35 cellular contexts compared by ENCODE assay signal in the genomic region with DNA sequence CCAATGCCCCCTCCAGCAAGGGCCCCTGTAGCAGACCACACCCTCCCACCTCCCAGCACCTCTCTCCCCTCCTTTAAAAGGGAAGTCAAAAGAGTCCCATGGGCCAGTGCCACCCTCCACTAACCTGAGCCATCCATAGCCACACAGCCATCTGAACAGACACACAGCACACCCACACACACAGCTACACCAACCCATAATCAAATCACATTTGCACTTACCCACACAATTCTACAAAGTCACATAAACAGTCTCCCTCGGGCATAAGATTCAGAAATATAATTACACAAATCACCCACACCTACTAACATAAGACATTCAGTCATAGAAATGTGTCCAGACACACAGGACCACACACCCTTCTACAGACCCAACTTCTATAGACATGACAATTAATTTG.
DNase-seq lines count a peak whose midpoint lies in the region; ATAC-seq and TF ChIP-seq lines count a peak whose summit lies in the region.
"Had no signal": no experiment of that assay in that cellular context is flagged by ENCODE, and none has a peak within 500 bp of the region (broad histone marks: within the 10 kb centered on the region; RNA-seq: fewer than 3 reads in every experiment).

No MANE protein-coding gene starts in this region.

- peak overlapping the region; percentile 10 for H3K27ac Mint-ChIP-seq in nephron progenitor cell
- no peak overlapping the region for H3K27ac Mint-ChIP-seq in stimulated activated effector memory CD8-positive, alpha-beta T cell treated with anti-CD3 and anti-CD28 coated beads, Interleukin-12 subunit alpha, Interleukin-12 subunit beta, amount 100 ng/mL, for 72 hours
- H3K27ac Mint-ChIP-seq: B cell; CD4-positive, alpha-beta memory T cell; CD4-positive, alpha-beta T cell; CD4-positive, CD25-positive, alpha-beta regulatory T cell; CD8-positive, alpha-beta memory T cell; CD8-positive, alpha-beta T cell had no signal

- no peaks in the 10 kb centered on the region for H3K36me3 Mint-ChIP-seq in nephron progenitor cell (ENCODE audit: low read depth)
- H3K36me3 Mint-ChIP-seq in stimulated activated effector memory CD8-positive, alpha-beta T cell treated with anti-CD3 and anti-CD28 coated beads, Interleukin-12 subunit alpha, Interleukin-12 subunit beta, amount 100 ng/mL, for 72 hours = no peaks in the 10 kb centered on the region
- H3K36me3 Mint-ChIP-seq: CD14-positive monocyte; CD4-positive, alpha-beta memory T cell; CD4-positive, CD25-positive, alpha-beta regulatory T cell; CD8-positive, alpha-beta memory T cell; CD8-positive, alpha-beta T cell had no signal

- DNase-seq in Ammon's horn (ENCODE audit: low spot score) = peak; percentile 29
- DNase-seq in nephron progenitor cell = no peak
- no peak for DNase-seq in stimulated activated effector memory CD8-positive, alpha-beta T cell treated with anti-CD3 and anti-CD28 coated beads, Interleukin-12 subunit alpha, Interleukin-12 subunit beta, amount 100 ng/mL, for 72 hours (ENCODE audit: low spot score in 2 of 2)
- no peak for DNase-seq in activated CD8-positive, alpha-beta memory T cell treated with anti-CD3 and anti-CD28 coated beads, Interleukin-2, amount 50 U/mL, for 4 hours
- DNase-seq in cerebellum (ENCODE audit: low spot score) = no peak
- DNase-seq: 8988T; ACHN; AML-193; BE2C; C1 segment of cervical spinal cord; Caco-2; Calu3; CD4-positive, alpha-beta memory T cell; CD4-positive, alpha-beta T cell; CD4-positive, CD25-positive, alpha-beta regulatory T cell; CD8-positive, alpha-beta memory T cell; CD8-positive, alpha-beta T cell; COR-L47; DMS 273 treated with DMSO at 0.1 percent for 48 hours; DMS153; DMS53; DMS79; DMS79 treated with DMSO at 0.1 percent for 48 hours; DND-41; EL had no signal

- no peak overlapping the region for H3K27ac ChIP-seq in HEK293 (ENCODE audit: extremely low read depth, low read depth, low read length)
- H3K27ac ChIP-seq: 22Rv1; A549; BLaER1; BLaER1 treated with 17β-estradiol and CSF1 and Interleukin-3, amounts not matched to agents 10 nM and 100 nM; C4-2B had no signal

- POLR2A ChIA-PET in HEK293 (lab: Yijun Ruan, JAX) = no interaction called here

- peaks cover 34% of the 10 kb centered on the region for H3K4me1 Mint-ChIP-seq in nephron progenitor cell
- no peaks in the 10 kb centered on the region for H3K4me1 Mint-ChIP-seq in stimulated activated effector memory CD8-positive, alpha-beta T cell treated with anti-CD3 and anti-CD28 coated beads, Interleukin-12 subunit alpha, Interleukin-12 subunit beta, amount 100 ng/mL, for 72 hours
- H3K4me1 Mint-ChIP-seq: B cell; CD14-positive monocyte; CD4-positive, alpha-beta memory T cell; CD4-positive, CD25-positive, alpha-beta regulatory T cell; CD8-positive, alpha-beta memory T cell had no signal

- H3K4me3 ChIP-seq in HEK293 (ENCODE audit: low read depth, low read length) = no peak overlapping the region
- H3K4me3 ChIP-seq: A549; BLaER1; BLaER1 treated with 17β-estradiol and CSF1 and Interleukin-3, amounts not matched to agents 10 nM and 100 nM had no signal

- no peaks in the 10 kb centered on the region for H3K9me3 Mint-ChIP-seq in nephron progenitor cell
- H3K9me3 Mint-ChIP-seq in stimulated activated effector memory CD8-positive, alpha-beta T cell treated with anti-CD3 and anti-CD28 coated beads, Interleukin-12 subunit alpha, Interleukin-12 subunit beta, amount 100 ng/mL, for 72 hours = no peaks in the 10 kb centered on the region
- H3K9me3 Mint-ChIP-seq: CD4-positive, alpha-beta memory T cell; CD4-positive, alpha-beta T cell; CD8-positive, alpha-beta memory T cell; CD8-positive, alpha-beta T cell had no signal

- TF ChIP-seq CTCF in HEK293 (tag by site-specific recombination; IDR thresholded peaks at IDR 0.05) = no peak
- no peak for TF ChIP-seq CTCF in nephron progenitor cell (IDR thresholded peaks at IDR 0.05)

- H3K27me3 Mint-ChIP-seq in nephron progenitor cell (ENCODE audit: low read depth, poor library complexity) = peaks cover under 1% of the 10 kb centered on the region

- no peak overlapping the region for H3K4me3 Mint-ChIP-seq in nephron progenitor cell
- no peak overlapping the region for H3K4me3 Mint-ChIP-seq in stimulated activated effector memory CD8-positive, alpha-beta T cell treated with anti-CD3 and anti-CD28 coated beads, Interleukin-12 subunit alpha, Interleukin-12 subunit beta, amount 100 ng/mL, for 72 hours
- H3K4me3 Mint-ChIP-seq: B cell; CD4-positive, alpha-beta memory T cell; CD4-positive, alpha-beta T cell; CD4-positive, CD25-positive, alpha-beta regulatory T cell; CD8-positive, alpha-beta memory T cell; CD8-positive, alpha-beta T cell had no signal

- CTCF ChIA-PET in HEK293 (lab: Yijun Ruan, JAX) = interaction anchor here (0.8 kb wide), 1 partner anchor 69 kb away, joined by 3 read pairs; no protein-coding TSS in a partner anchor

- no peaks in the 10 kb centered on the region for H3K36me3 ChIP-seq in HEK293 (ENCODE audit: control insufficient read depth in 2 of 2, insufficient read depth in 1 of 2, low read length in 2 of 2)
- H3K36me3 ChIP-seq: BE2C; BLaER1; BLaER1 treated with 17β-estradiol and CSF1 and Interleukin-3, amounts not matched to agents 10 nM and 100 nM had no signal

- ATAC-seq in stimulated activated effector memory CD8-positive, alpha-beta T cell treated with anti-CD3 and anti-CD28 coated beads, Interleukin-12 subunit alpha, Interleukin-12 subunit beta, amount 100 ng/mL, for 72 hours = peak; percentile 31
- ATAC-seq in HG03108 (IDR thresholded peaks at IDR 0.05; ENCODE audit: unreplicated experiment) (no peak), HG02852 (IDR thresholded peaks at IDR 0.05; ENCODE audit: unreplicated experiment) (no peak)
- ATAC-seq: A549; CD8-positive, alpha-beta T cell had no signal

- no peaks in the 10 kb centered on the region for H3K4me1 ChIP-seq in HEK293 (ENCODE audit: control insufficient read depth, insufficient read depth, low read length)
- H3K4me1 ChIP-seq: A549, BE2C, BLaER1, Caco-2 had no signal

- no peaks in the 10 kb centered on the region for H3K9me3 ChIP-seq in HEK293 (ENCODE audit: control insufficient read depth, insufficient read depth, low read depth, low read length)
- H3K9me3 ChIP-seq: A549; BE2C; BLaER1; BLaER1 treated with 17β-estradiol and CSF1 and Interleukin-3, amounts not matched to agents 10 nM and 100 nM; Caco-2 had no signal

TF ChIP-seq in HEK293, 187 proteins besides CTCF, POLR2A, EP300 and RAD21:
- no peak for TF ChIP-seq TRIM28 (IDR thresholded peaks at IDR 0.05; ENCODE audit: borderline replicate concordance, low read length)
- TF ChIP-seq MYNN (tag by site-specific recombination; IDR thresholded peaks at IDR 0.05; ENCODE audit: borderline replicate concordance) = no peak
- TF ChIP-seq ZFP41 (tag by site-specific recombination; IDR thresholded peaks at IDR 0.05; ENCODE audit: borderline replicate concordance) = no peak
- TF ChIP-seq ZNF530 (tag by site-specific recombination; IDR thresholded peaks at IDR 0.05; ENCODE audit: low read depth) = no peak
- no peak for TF ChIP-seq KLF7 (tag by site-specific recombination; IDR thresholded peaks at IDR 0.05; ENCODE audit: borderline replicate concordance)
- no peak for TF ChIP-seq ZNF558 (tag by site-specific recombination; IDR thresholded peaks at IDR 0.05)
- peak; percentile 98 for TF ChIP-seq ZFHX2 (tag by site-specific recombination; conservative IDR thresholded peaks at IDR 0.05)
- peak; percentile 98 for TF ChIP-seq EGR2 (tag by site-specific recombination; IDR thresholded peaks at IDR 0.05; ENCODE audit: low read depth)
- no peak for TF ChIP-seq ZNF629 (tag by site-specific recombination; IDR thresholded peaks at IDR 0.05)
- TF ChIP-seq ZNF146 (tag by site-specific recombination; IDR thresholded peaks at IDR 0.05) = no peak
- TF ChIP-seq GLIS1 (tag by site-specific recombination; IDR thresholded peaks at IDR 0.05) = no peak
- no peak for TF ChIP-seq TCF7L2 (IDR thresholded peaks at IDR 0.05; ENCODE audit: borderline replicate concordance, low read depth, low read length)
- TF ChIP-seq, protein P1, sequence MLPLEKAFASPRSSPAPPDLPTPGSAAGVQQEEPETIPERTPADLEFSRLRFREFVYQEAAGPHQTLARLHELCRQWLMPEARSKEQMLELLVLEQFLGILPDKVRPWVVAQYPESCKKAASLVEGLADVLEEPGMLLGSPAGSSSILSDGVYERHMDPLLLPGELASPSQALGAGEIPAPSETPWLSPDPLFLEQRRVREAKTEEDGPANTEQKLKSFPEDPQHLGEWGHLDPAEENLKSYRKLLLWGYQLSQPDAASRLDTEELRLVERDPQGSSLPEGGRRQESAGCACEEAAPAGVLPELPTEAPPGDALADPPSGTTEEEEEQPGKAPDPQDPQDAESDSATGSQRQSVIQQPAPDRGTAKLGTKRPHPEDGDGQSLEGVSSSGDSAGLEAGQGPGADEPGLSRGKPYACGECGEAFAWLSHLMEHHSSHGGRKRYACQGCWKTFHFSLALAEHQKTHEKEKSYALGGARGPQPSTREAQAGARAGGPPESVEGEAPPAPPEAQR (tag by site-specific recombination; IDR thresholded peaks at IDR 0.05) = no peak
- TF ChIP-seq IKZF3 (tag by site-specific recombination; IDR thresholded peaks at IDR 0.05) = no peak
TF ChIP-seq in HEK293: peak in this region for 2.
